25 cellular contexts compared by ENCODE assay signal in the genomic region with DNA sequence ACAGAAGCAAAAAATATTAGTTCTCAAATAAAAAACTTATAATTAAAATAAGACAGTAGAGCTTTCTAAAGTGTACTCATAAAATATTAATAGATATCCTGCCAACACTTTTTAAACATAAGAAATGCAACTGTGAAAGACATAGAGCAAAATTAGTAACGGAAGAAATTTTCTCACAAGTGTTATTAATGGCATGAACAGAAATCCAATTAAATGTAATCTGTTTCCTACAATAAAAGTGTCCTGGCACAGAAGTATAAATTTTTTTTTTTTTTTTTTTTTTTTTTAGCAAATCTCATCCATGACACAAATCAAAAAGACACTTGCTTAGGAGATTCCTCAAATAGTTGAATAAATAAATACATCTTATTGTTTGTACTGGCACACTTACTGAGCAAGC.
DNase-seq lines count a peak whose midpoint lies in the region; ATAC-seq, FAIRE-seq and TF ChIP-seq lines count a peak whose summit lies in the region.
"Had no signal": no experiment of that assay in that cellular context is flagged by ENCODE, and none has a peak within 500 bp of the region (broad histone marks: within the 10 kb centered on the region; RNA-seq: fewer than 3 reads in every experiment).

No MANE protein-coding gene starts in this region.

- no peaks in the 10 kb centered on the region for H3F3A ChIP-seq in SK-N-SH (replicated peaks; ENCODE audit: insufficient read depth)

- H3K9ac ChIP-seq in SK-N-SH: no peak overlapping the region
- H3K9ac ChIP-seq: BLaER1 had no signal

- peak; percentile 53 for FAIRE-seq in endometrium (lab: Jason Lieb, UNC)
- FAIRE-seq: A549, GM12878, GM12892, GM18507 had no signal

- no peak for TF ChIP-seq CTCF in SK-N-SH (IDR thresholded peaks at IDR 0.05)

- H3K9me2 ChIP-seq in SK-N-SH: no peaks in the 10 kb centered on the region

- WGBS in SK-N-SH (ENCODE audit: low lambda C conversion rate): 30% methylated on average over 1 of the region's 1 CpG

- TF ChIP-seq EP300 in SK-N-SH (IDR thresholded peaks at IDR 0.05; ENCODE audit: borderline replicate concordance in 1 of 2, low read depth in 1 of 2, low read length in 1 of 2): no peak

- POLR2A ChIA-PET in SK-N-SH (lab: Yijun Ruan, JAX): no interaction called here

- H3K4me1 ChIP-seq in SK-N-SH (ENCODE audit: control insufficient read depth in 1 of 2, insufficient read depth in 2 of 2, low read depth in 1 of 2, low read length in 1 of 2): no peaks in the 10 kb centered on the region
- H3K4me1 ChIP-seq: A549, BE2C, BLaER1 had no signal

- H3K9me3 ChIP-seq in SK-N-SH: no peaks in the 10 kb centered on the region
- H3K9me3 ChIP-seq: A549, BE2C, BLaER1 had no signal

- H3K27me3 ChIP-seq in SK-N-SH (ENCODE audit: insufficient read depth): no peaks in the 10 kb centered on the region
- H3K27me3 ChIP-seq: BE2C, BLaER1 had no signal

- no peak overlapping the region for H3K4me2 ChIP-seq in SK-N-SH
- H3K4me2 ChIP-seq: A549, BLaER1 had no signal

- ATAC-seq in SK-N-SH treated with all-trans-retinoic acid at 6 μM for 48 hours: no peak
- no peak for ATAC-seq in GM21717 (IDR thresholded peaks at IDR 0.05; ENCODE audit: unreplicated experiment)
- ATAC-seq in HG03432 (IDR thresholded peaks at IDR 0.05; ENCODE audit: unreplicated experiment): no peak
- ATAC-seq: A549, GM12878 had no signal

- TF ChIP-seq RAD21 in SK-N-SH (IDR thresholded peaks at IDR 0.05; ENCODE audit: low read length): no peak

- DNase-seq in SK-N-SH: no peak
- DNase-seq: ACHN; BE2C; C1 segment of cervical spinal cord; CD4-positive, alpha-beta memory T cell; CD4-positive, CD25-positive, alpha-beta regulatory T cell; CD8-positive, alpha-beta memory T cell; COR-L47; DMS 273 treated with DMSO at 0.1 percent for 48 hours; DMS153; DMS53; DMS79; DND-41; EL; GDM1 had no signal

- no peaks in the 10 kb centered on the region for H4K20me1 ChIP-seq in SK-N-SH (ENCODE audit: insufficient read depth)
- H4K20me1 ChIP-seq: BLaER1 had no signal

- no peak overlapping the region for H3K4me3 ChIP-seq in SK-N-SH (ENCODE audit: low read depth in 2 of 2, low read length in 1 of 2)
- H3K4me3 ChIP-seq: A549, BLaER1, GM12878 had no signal

- H3K79me2 ChIP-seq in SK-N-SH (ENCODE audit: insufficient read depth): no peaks in the 10 kb centered on the region

- H3K36me3 ChIP-seq in SK-N-SH (replicated peaks in 1 of 2; ENCODE audit: control insufficient read depth in 1 of 2, insufficient read depth in 2 of 2, low read length in 1 of 2): no peaks in the 10 kb centered on the region
- H3K36me3 ChIP-seq: BE2C, BLaER1 had no signal

- CTCF ChIA-PET in SK-N-SH (lab: Yijun Ruan, JAX): interaction anchor here (1.0 kb wide), 1 partner anchor 11 kb away, joined by 5 read pairs; no protein-coding TSS in a partner anchor

- H3K27ac ChIP-seq in SK-N-SH (ENCODE audit: low read depth in 2 of 2, low read length in 1 of 2): no peak overlapping the region
- H3K27ac ChIP-seq: 22Rv1, A549, BLaER1 had no signal

- H2AFZ ChIP-seq in SK-N-SH (ENCODE audit: low read depth): no peak overlapping the region

TF ChIP-seq in SK-N-SH treated with all-trans-retinoic acid at 6 μM for 48 hours, 23 proteins besides CTCF, POLR2A, EP300 and RAD21:
- TF ChIP-seq ISL1 (CRISPR knock-in tag; IDR thresholded peaks at IDR 0.05): peak; percentile 53
- no peak for TF ChIP-seq OSR1 (CRISPR knock-in tag; IDR thresholded peaks at IDR 0.05)

TF ChIP-seq in SK-N-SH, 30 proteins besides CTCF, POLR2A, EP300 and RAD21:
- no peak for TF ChIP-seq POLR2AphosphoS5 (IDR thresholded peaks at IDR 0.05; ENCODE audit: low read depth, low read length)
- no peak for TF ChIP-seq MEF2A (IDR thresholded peaks at IDR 0.05; ENCODE audit: borderline replicate concordance, low read depth)
- TF ChIP-seq IRF3 (IDR thresholded peaks at IDR 0.05; ENCODE audit: low read depth, low read length): no peak
- no peak for TF ChIP-seq YY1 (IDR thresholded peaks at IDR 0.05; ENCODE audit: low read depth)
- no peak for TF ChIP-seq MXI1 (IDR thresholded peaks at IDR 0.05; ENCODE audit: low read depth, low read length)
- TF ChIP-seq CHD2 (IDR thresholded peaks at IDR 0.05; ENCODE audit: low read length, partially characterized antibody): no peak
- no peak for TF ChIP-seq GATA2 (CRISPR knock-in tag; IDR thresholded peaks at IDR 0.05)
- TF ChIP-seq PBX3 (IDR thresholded peaks at IDR 0.05): no peak
